In the genomic region with DNA sequence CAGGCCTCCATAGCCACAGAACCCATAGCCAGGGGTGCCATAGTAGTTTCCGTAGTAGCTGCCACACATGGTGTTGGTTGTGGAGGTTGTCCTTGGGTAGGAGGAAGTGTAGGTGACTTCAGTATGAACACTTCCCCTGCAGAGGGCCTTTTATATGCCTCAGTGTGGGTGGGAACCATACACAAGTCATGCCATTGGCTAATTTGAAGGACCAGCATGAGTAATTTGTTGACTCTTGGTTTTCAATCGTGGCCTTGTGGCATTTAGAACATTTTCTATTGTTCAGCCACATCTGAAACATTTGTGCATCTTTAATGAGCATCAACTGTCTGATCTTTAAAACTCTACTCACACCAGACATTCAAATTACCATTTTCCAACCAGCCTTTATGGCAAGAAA, we compare ENCODE assay signal across 20 cellular contexts.
"Had no signal": no experiment of that assay in that cellular context is flagged by ENCODE, and none has a peak within 500 bp of the region (broad histone marks: within the 10 kb centered on the region; RNA-seq: fewer than 3 reads in every experiment).

A gene with protein sequence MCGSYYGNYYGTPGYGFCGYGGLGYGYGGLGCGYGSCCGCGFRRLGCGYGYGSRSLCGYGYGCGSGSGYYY (minus strand): TSS at position 95 of the 400 bp plus-strand sequence. CDS start 26 bp downstream, at position 69.

- ATAC-seq: activated CD8-positive, alpha-beta T cell treated with anti-CD3 and anti-CD28 coated beads for 36 hours; activated T-cell treated with anti-CD3 and anti-CD28 coated beads, Interleukin-2, amount 50 U/mL, for 72 hours; body of pancreas; Panc1 had no signal

- DNase-seq: activated CD4-positive, alpha-beta T cell treated with anti-CD3 and anti-CD28 coated beads, Interleukin-2, amount 10 ng/mL, durations not matched to agents 24 days and 14 days; activated CD4-positive, alpha-beta T cell treated with anti-CD3 and anti-CD28 coated beads, Interleukin-2, amount 50 U/mL, for 4 hours; activated CD8-positive, alpha-beta T cell treated with anti-CD3 and anti-CD28 coated beads for 36 hours; activated gamma-delta T cell; activated naive CD4-positive, alpha-beta T cell treated with Interleukin-2 at 50 U/mL for 16 hours; activated T-cell treated with anti-CD3 and anti-CD28 coated beads, Interleukin-2, amount 50 U/mL, for 1 hour; activated T-cell treated with anti-CD3 and anti-CD28 coated beads, Interleukin-2, amount 50 U/mL, for 72 hours; adrenal gland; body of pancreas; NCI-H1105; NCI-H1417 treated with DMSO at 0.1 percent for 48 hours; NCI-H187 treated with DMSO at 0.1 percent for 48 hours; NCI-H2081; NCI-H345; NCI-H524 treated with DMSO at 0.1 percent for 48 hours; NCI-H748 treated with DMSO at 0.1 percent for 48 hours; OCI-M1; SHP77; SJCRH30 had no signal
